In genomic region chr6:135451617-135452190, GRCh38 we compare ENCODE assay signal across 8 cellular contexts. TPM values are rescaled to one million over a fixed set of nuclear protein-coding genes. Genes with fewer than 3 reads are reported as not detected.
DNase-seq lines count a peak whose midpoint lies in the region; ATAC-seq and TF ChIP-seq lines count a peak whose summit lies in the region.

No MANE protein-coding gene starts in this region.

- no peak overlapping the region for H3K27ac ChIP-seq in CD8-positive, alpha-beta T cell (ENCODE audit: low read depth, low read length)

- peaks cover 2% of the 10 kb centered on the region for H3K36me3 Mint-ChIP-seq in CD8-positive, alpha-beta T cell
- no peaks in the 10 kb centered on the region for H3K36me3 Mint-ChIP-seq in progenitor cell of endocrine pancreas (ENCODE audit: insufficient read depth)
- peaks cover 4% of the 10 kb centered on the region for H3K36me3 Mint-ChIP-seq in activated CD4-positive, alpha-beta T cell treated with anti-CD3 and anti-CD28 coated beads, Interleukin-2, amount 10 ng/mL, durations not matched to agents 7 days and 5 days (ENCODE audit: low read depth)

- ATAC-seq in CD8-positive, alpha-beta T cell: peak; percentile 52
- ATAC-seq in esophagus mucosa: peak; percentile 37
- ATAC-seq in GM18517 (IDR thresholded peaks at IDR 0.05; ENCODE audit: unreplicated experiment): no peak

- H3K27ac Mint-ChIP-seq in CD8-positive, alpha-beta T cell: no peak overlapping the region
- no peak overlapping the region for H3K27ac Mint-ChIP-seq in progenitor cell of endocrine pancreas
- no peak overlapping the region for H3K27ac Mint-ChIP-seq in activated CD4-positive, alpha-beta T cell treated with anti-CD3 and anti-CD28 coated beads, Interleukin-2, amount 10 ng/mL, durations not matched to agents 7 days and 5 days

- POLR2A ChIA-PET in CD8-positive, alpha-beta T cell (lab: Charles Lee): no interaction called here
- POLR2A ChIA-PET in activated CD4-positive, alpha-beta T cell treated with anti-CD3 and anti-CD28 coated beads, Interleukin-2, amount 10 ng/mL, durations not matched to agents 7 days and 5 days (lab: Charles Lee): no interaction called here

- no peak overlapping the region for H3K4me3 Mint-ChIP-seq in CD8-positive, alpha-beta T cell
- H3K4me3 Mint-ChIP-seq in progenitor cell of endocrine pancreas (ENCODE audit: low read depth): no peak overlapping the region
- no peak overlapping the region for H3K4me3 Mint-ChIP-seq in activated CD4-positive, alpha-beta T cell treated with anti-CD3 and anti-CD28 coated beads, Interleukin-2, amount 10 ng/mL, durations not matched to agents 7 days and 5 days

- no peaks in the 10 kb centered on the region for H3K4me1 ChIP-seq in CD8-positive, alpha-beta T cell (ENCODE audit: insufficient read depth, low read length)

- intact Hi-C loops in CD8-positive, alpha-beta T cell (cut with DNase I, micrococcal nuclease): loop anchor here (1.0 to 5.0 kb wide), 7 partner anchors 86 to 866 kb away; no protein-coding TSS in a partner anchor

- no peaks in the 10 kb centered on the region for H3K27me3 ChIP-seq in CD8-positive, alpha-beta T cell (ENCODE audit: insufficient read depth, low read length)

- H3K36me3 ChIP-seq in CD8-positive, alpha-beta T cell (ENCODE audit: insufficient read depth, low read length): no peaks in the 10 kb centered on the region

- no peaks in the 10 kb centered on the region for H3K9me3 Mint-ChIP-seq in CD8-positive, alpha-beta T cell
- H3K9me3 Mint-ChIP-seq in progenitor cell of endocrine pancreas (ENCODE audit: low read depth): no peaks in the 10 kb centered on the region
- no peaks in the 10 kb centered on the region for H3K9me3 Mint-ChIP-seq in activated CD4-positive, alpha-beta T cell treated with anti-CD3 and anti-CD28 coated beads, Interleukin-2, amount 10 ng/mL, durations not matched to agents 7 days and 5 days

- no peaks in the 10 kb centered on the region for H3K27me3 Mint-ChIP-seq in CD8-positive, alpha-beta T cell (ENCODE audit: low read depth)
- H3K27me3 Mint-ChIP-seq in progenitor cell of endocrine pancreas: no peaks in the 10 kb centered on the region
- no peaks in the 10 kb centered on the region for H3K27me3 Mint-ChIP-seq in activated CD4-positive, alpha-beta T cell treated with anti-CD3 and anti-CD28 coated beads, Interleukin-2, amount 10 ng/mL, durations not matched to agents 7 days and 5 days

- peak; percentile 94 for TF ChIP-seq CTCF in CD8-positive, alpha-beta T cell (IDR thresholded peaks at IDR 0.05)
- peak; percentile 81 for TF ChIP-seq CTCF in progenitor cell of endocrine pancreas (IDR thresholded peaks at IDR 0.05; ENCODE audit: unreplicated experiment)

- H3K9me3 ChIP-seq in CD8-positive, alpha-beta T cell (ENCODE audit: low read length): no peaks in the 10 kb centered on the region

- CTCF ChIA-PET in CD8-positive, alpha-beta T cell (lab: Charles Lee): interaction anchor here (0.6 to 2.6 kb wide), 9 partner anchors 13 to 906 kb away, joined by 3 to 22 read pairs (median 5); no protein-coding TSS in a partner anchor
- CTCF ChIA-PET in activated CD4-positive, alpha-beta T cell treated with anti-CD3 and anti-CD28 coated beads, Interleukin-2, amount 10 ng/mL, durations not matched to agents 7 days and 5 days (lab: Charles Lee): interaction anchor here (2.5 kb wide), 1 partner anchor 775 kb away, joined by 7 read pairs; no protein-coding TSS in a partner anchor

- no peaks in the 10 kb centered on the region for H3K4me1 Mint-ChIP-seq in CD8-positive, alpha-beta T cell (ENCODE audit: low read depth)
- peaks cover 3% of the 10 kb centered on the region for H3K4me1 Mint-ChIP-seq in progenitor cell of endocrine pancreas (ENCODE audit: low read depth)
- peaks cover 3% of the 10 kb centered on the region for H3K4me1 Mint-ChIP-seq in activated CD4-positive, alpha-beta T cell treated with anti-CD3 and anti-CD28 coated beads, Interleukin-2, amount 10 ng/mL, durations not matched to agents 7 days and 5 days

- no peak for DNase-seq in CD8-positive, alpha-beta T cell
- peak; percentile 37 for DNase-seq in HS-5 (ENCODE audit: low read depth)
- DNase-seq in RPMI8226: peak; percentile 42
- DNase-seq in progenitor cell of endocrine pancreas (ENCODE audit: low spot score, unreplicated experiment): no peak
- no peak for DNase-seq in cortex of kidney (lab: John Stamatoyannopoulos, UW)
- DNase-seq in activated CD4-positive, alpha-beta T cell treated with anti-CD3 and anti-CD28 coated beads, Interleukin-2, amount 10 ng/mL, durations not matched to agents 7 days and 5 days: no peak

- H3K4me3 ChIP-seq in CD8-positive, alpha-beta T cell (ENCODE audit: low read depth, low read length): no peak overlapping the region

RNA-seq across cellular contexts. Expression of gene AHI1, which starts 45.8 kb away (rescaled TPM):
- total RNA-seq in CD8-positive, alpha-beta T cell: 10 to 100 TPM; 16.0 to 17.9 TPM
- 7.4 TPM for total RNA-seq in esophagus mucosa
- 34.5 and 38.3 TPM in 2 replicates for total RNA-seq in progenitor cell of endocrine pancreas
- total RNA-seq in activated CD4-positive, alpha-beta T cell treated with anti-CD3 and anti-CD28 coated beads, Interleukin-2, amount 10 ng/mL, durations not matched to agents 7 days and 5 days: 10 to 100 TPM; 10.8 to 14.0 TPM

Comparison
In these comparisons a context has a peak if more than half of its experiments do, and no peak if none do; other contexts are left out.
1. DNase-seq: peak in HS-5 (single experiment) and RPMI8226 (single experiment); none in CD8-positive, alpha-beta T cell (0 of 7), progenitor cell of endocrine pancreas (single experiment), cortex of kidney (single experiment) and activated CD4-positive, alpha-beta T cell treated with anti-CD3 and anti-CD28 coated beads, Interleukin-2, amount 10 ng/mL, durations not matched to agents 7 days and 5 days (single experiment).